ENCODE assay signal across 26 cellular contexts in genomic region chr4:74262522-74262921, GRCh38. TPM values are rescaled to one million over a fixed set of nuclear protein-coding genes. Genes with fewer than 3 reads are reported as not detected.
A peak's percentile ranks its signal among the peaks of the same experiment; 100 is the strongest.
DNase-seq lines count a peak whose midpoint lies in the region; ATAC-seq and TF ChIP-seq lines count a peak whose summit lies in the region.
"Had no signal": no experiment of that assay in that cellular context is flagged by ENCODE, and none has a peak within 500 bp of the region (broad histone marks: within the 10 kb centered on the region; RNA-seq: fewer than 3 reads in every experiment).

No MANE protein-coding gene starts in this region.

- DNase-seq in DMS79 treated with DMSO at 0.1 percent for 48 hours (lab: John Stamatoyannopoulos, UW): peak; percentile 1
- DNase-seq in DMS79 (lab: John Stamatoyannopoulos, UW): no peak
- DNase-seq in HT-29 (ENCODE audit: low spot score): peak; percentile 9
- DNase-seq in fibroblast of peridontal ligament (ENCODE audit: extremely low read depth): peak; percentile 14
- no peak for DNase-seq in activated CD8-positive, alpha-beta memory T cell treated with anti-CD3 and anti-CD28 coated beads, Interleukin-2, amount 10 ng/mL, durations not matched to agents 7 days and 5 days
- DNase-seq: 8988T; activated CD4-positive, alpha-beta memory T cell treated with anti-CD3 and anti-CD28 coated beads, Interleukin-2, amount 10 ng/mL, durations not matched to agents 7 days and 5 days; activated CD4-positive, CD25-positive, alpha-beta regulatory T cell treated with anti-CD3 and anti-CD28 coated beads, Interleukin-2, amount 50 U/mL, for 72 hours; activated CD8-positive, alpha-beta memory T cell treated with anti-CD3 and anti-CD28 coated beads, Interleukin-2, amount 50 U/mL, for 48 hours; activated naive CD4-positive, alpha-beta T cell treated with anti-CD3 and anti-CD28 coated beads, Interleukin-2, amount 10 ng/mL, durations not matched to agents 7 days and 5 days; amniotic stem cell; Caco-2; effector memory CD8-positive, alpha-beta T cell; erythroblast; foreskin fibroblast; head of caudate nucleus; NCI-H1048; NCI-H1930; posterior cingulate gyrus; testis had no signal

- ATAC-seq in SK-N-SH treated with all-trans-retinoic acid at 6 μM for 48 hours (peak; percentile 80), GM19035 (IDR thresholded peaks at IDR 0.05; ENCODE audit: unreplicated experiment) (no peak), HG03354 (IDR thresholded peaks at IDR 0.05; ENCODE audit: poor library complexity, severe bottlenecking, unreplicated experiment) (no peak)
- ATAC-seq in activated CD8-positive, alpha-beta memory T cell treated with anti-CD3 and anti-CD28 coated beads, Interleukin-2, amount 10 ng/mL, durations not matched to agents 7 days and 5 days: no peak
- ATAC-seq: effector memory CD8-positive, alpha-beta T cell; HCT116 had no signal

- H3K36me3 Mint-ChIP-seq in activated CD8-positive, alpha-beta memory T cell treated with anti-CD3 and anti-CD28 coated beads, Interleukin-2, amount 10 ng/mL, durations not matched to agents 7 days and 5 days: no peaks in the 10 kb centered on the region
- H3K36me3 Mint-ChIP-seq: activated naive CD4-positive, alpha-beta T cell treated with anti-CD3 and anti-CD28 coated beads, Interleukin-2, amount 10 ng/mL, durations not matched to agents 7 days and 5 days had no signal

- no peaks in the 10 kb centered on the region for H3K9me3 Mint-ChIP-seq in activated CD8-positive, alpha-beta memory T cell treated with anti-CD3 and anti-CD28 coated beads, Interleukin-2, amount 10 ng/mL, durations not matched to agents 7 days and 5 days (ENCODE audit: low read depth)
- H3K9me3 Mint-ChIP-seq: activated CD4-positive, alpha-beta memory T cell treated with anti-CD3 and anti-CD28 coated beads, Interleukin-2, amount 10 ng/mL, durations not matched to agents 7 days and 5 days; activated naive CD4-positive, alpha-beta T cell treated with anti-CD3 and anti-CD28 coated beads, Interleukin-2, amount 10 ng/mL, durations not matched to agents 7 days and 5 days; effector memory CD8-positive, alpha-beta T cell; stimulated activated naive CD8-positive, alpha-beta T cell treated with anti-CD3 and anti-CD28 coated beads, Interleukin-15, Interleukin-2, amounts not matched to agents 100 ng/mL and 50 ng/mL, for 24 hours had no signal

- H3K27ac Mint-ChIP-seq in activated CD8-positive, alpha-beta memory T cell treated with anti-CD3 and anti-CD28 coated beads, Interleukin-2, amount 10 ng/mL, durations not matched to agents 7 days and 5 days: no peak overlapping the region
- H3K27ac Mint-ChIP-seq: activated CD4-positive, alpha-beta memory T cell treated with anti-CD3 and anti-CD28 coated beads, Interleukin-2, amount 10 ng/mL, durations not matched to agents 7 days and 5 days; activated naive CD4-positive, alpha-beta T cell treated with anti-CD3 and anti-CD28 coated beads, Interleukin-2, amount 10 ng/mL, durations not matched to agents 7 days and 5 days; effector memory CD8-positive, alpha-beta T cell; stimulated activated naive CD8-positive, alpha-beta T cell treated with anti-CD3 and anti-CD28 coated beads, Interleukin-15, Interleukin-2, amounts not matched to agents 100 ng/mL and 50 ng/mL, for 24 hours had no signal

- peaks cover 4% of the 10 kb centered on the region for H3K4me1 Mint-ChIP-seq in activated CD8-positive, alpha-beta memory T cell treated with anti-CD3 and anti-CD28 coated beads, Interleukin-2, amount 10 ng/mL, durations not matched to agents 7 days and 5 days

- no peaks in the 10 kb centered on the region for H3K27me3 Mint-ChIP-seq in activated CD8-positive, alpha-beta memory T cell treated with anti-CD3 and anti-CD28 coated beads, Interleukin-2, amount 10 ng/mL, durations not matched to agents 7 days and 5 days
- H3K27me3 Mint-ChIP-seq: activated CD4-positive, alpha-beta memory T cell treated with anti-CD3 and anti-CD28 coated beads, Interleukin-2, amount 10 ng/mL, durations not matched to agents 7 days and 5 days; activated naive CD4-positive, alpha-beta T cell treated with anti-CD3 and anti-CD28 coated beads, Interleukin-2, amount 10 ng/mL, durations not matched to agents 7 days and 5 days; effector memory CD8-positive, alpha-beta T cell; stimulated activated naive CD8-positive, alpha-beta T cell treated with anti-CD3 and anti-CD28 coated beads, Interleukin-15, Interleukin-2, amounts not matched to agents 100 ng/mL and 50 ng/mL, for 24 hours had no signal

- CTCF ChIA-PET in activated CD8-positive, alpha-beta memory T cell treated with anti-CD3 and anti-CD28 coated beads, Interleukin-2, amount 10 ng/mL, durations not matched to agents 7 days and 5 days (lab: Charles Lee): interaction anchor here (0.6 kb wide), 1 partner anchor 1202 kb away, joined by 3 read pairs; no protein-coding TSS in a partner anchor

- H3K4me3 Mint-ChIP-seq in activated CD8-positive, alpha-beta memory T cell treated with anti-CD3 and anti-CD28 coated beads, Interleukin-2, amount 10 ng/mL, durations not matched to agents 7 days and 5 days: no peak overlapping the region
- H3K4me3 Mint-ChIP-seq: activated CD4-positive, alpha-beta memory T cell treated with anti-CD3 and anti-CD28 coated beads, Interleukin-2, amount 10 ng/mL, durations not matched to agents 7 days and 5 days; activated naive CD4-positive, alpha-beta T cell treated with anti-CD3 and anti-CD28 coated beads, Interleukin-2, amount 10 ng/mL, durations not matched to agents 7 days and 5 days; effector memory CD8-positive, alpha-beta T cell; stimulated activated naive CD8-positive, alpha-beta T cell treated with anti-CD3 and anti-CD28 coated beads, Interleukin-15, Interleukin-2, amounts not matched to agents 100 ng/mL and 50 ng/mL, for 24 hours had no signal

TF ChIP-seq in SK-N-SH treated with all-trans-retinoic acid at 6 μM for 48 hours, 23 proteins besides CTCF, POLR2A, EP300 and RAD21:
- TF ChIP-seq ISL1 (CRISPR knock-in tag; IDR thresholded peaks at IDR 0.05) (peak; percentile 58), TSHZ2 (CRISPR knock-in tag; IDR thresholded peaks at IDR 0.05) (no peak)
TF ChIP-seq in SK-N-SH treated with all-trans-retinoic acid at 6 μM for 48 hours: peak in this region for 1.

RNA-seq across cellular contexts. Expression of gene EPGN, which starts 45.7 kb away (rescaled TPM):
- 0.26 TPM in 1 of 2 replicates, not detected in the other for total RNA-seq in HT-29 (2014; rRNA removed; shearing (Covaris generic))
- not detected for total RNA-seq in activated CD8-positive, alpha-beta memory T cell treated with anti-CD3 and anti-CD28 coated beads, Interleukin-2, amount 10 ng/mL, durations not matched to agents 7 days and 5 days
- total RNA-seq: Caco-2, LHCN-M2 had no signal

Comparison
In these comparisons a context has a peak if more than half of its experiments do, and no peak if none do; other contexts are left out.
1. DNase-seq: peak in DMS79 treated with DMSO at 0.1 percent for 48 hours (single experiment), HT-29 (single experiment) and fibroblast of peridontal ligament (single experiment); none in DMS79 (single experiment) and activated CD8-positive, alpha-beta memory T cell treated with anti-CD3 and anti-CD28 coated beads, Interleukin-2, amount 10 ng/mL, durations not matched to agents 7 days and 5 days (single experiment).